In genomic region chrX:69615323-69615722, GRCh38 we compare ENCODE assay signal across 10 cellular contexts. TPM values are rescaled to one million over a fixed set of nuclear protein-coding genes. Genes with fewer than 3 reads are reported as not detected.
DNase-seq lines count a peak whose midpoint lies in the region; ATAC-seq and TF ChIP-seq lines count a peak whose summit lies in the region.
"Had no signal": no experiment of that assay in that cellular context is flagged by ENCODE, and none has a peak within 500 bp of the region (broad histone marks: within the 10 kb centered on the region; RNA-seq: fewer than 3 reads in every experiment).

No MANE protein-coding gene starts in this region.

- peaks cover 12% of the 10 kb centered on the region for H3K4me1 ChIP-seq in left ventricle myocardium inferior
- H3K4me1 ChIP-seq in mesenchymal stem cell (ENCODE audit: control insufficient read depth, insufficient read depth, low read depth, low read length): peaks cover 9% of the 10 kb centered on the region

- H3K9ac ChIP-seq in mesenchymal stem cell (ENCODE audit: low read length): peak overlapping the region; percentile 57

- WGBS in mesenchymal stem cell: 72% methylated on average over 2 of the region's 7 CpGs

- peak overlapping the region; percentile 81 for H3K27ac ChIP-seq in left ventricle myocardium inferior (replicated peaks)
- no peak overlapping the region for H3K27ac ChIP-seq in mesenchymal stem cell (ENCODE audit: low read length, poor library complexity, severe bottlenecking)

- peaks cover 5% of the 10 kb centered on the region for H3K4me1 Mint-ChIP-seq in MCF 10A (ENCODE audit: insufficient read depth, unreplicated experiment)
- no peaks in the 10 kb centered on the region for H3K4me1 Mint-ChIP-seq in type B pancreatic cell (ENCODE audit: unreplicated experiment)
- H3K4me1 Mint-ChIP-seq in activated T-cell treated with anti-CD3 and anti-CD28 coated beads, Interleukin-2, amount 50 U/mL, for 4 hours (ENCODE audit: low read depth): peaks cover 19% of the 10 kb centered on the region

- peak overlapping the region; percentile 76 for H3K4me3 ChIP-seq in left ventricle myocardium inferior
- peak overlapping the region in 1 of 2 experiments; percentile 73 for H3K4me3 ChIP-seq in mesenchymal stem cell (ENCODE audit: insufficient read depth in 1 of 2, low read depth in 1 of 2, low read length in 2 of 2)

- no peak overlapping the region for H2AFZ ChIP-seq in mesenchymal stem cell (ENCODE audit: low read depth, low read length)

- peak overlapping the region; percentile 78 for H3K4me3 Mint-ChIP-seq in MCF 10A (ENCODE audit: unreplicated experiment)
- peak overlapping the region; percentile 84 for H3K4me3 Mint-ChIP-seq in type B pancreatic cell
- H3K4me3 Mint-ChIP-seq in activated T-cell treated with anti-CD3 and anti-CD28 coated beads, Interleukin-2, amount 50 U/mL, for 4 hours: no peak overlapping the region

- no peak overlapping the region for H2BK120ac ChIP-seq in mesenchymal stem cell (ENCODE audit: low read depth, low read length)

- H3K14ac ChIP-seq in mesenchymal stem cell (ENCODE audit: low read length in 2 of 2): no peak overlapping the region

- ATAC-seq in Right ventricle myocardium inferior: no peak
- ATAC-seq in activated T-cell treated with anti-CD3 and anti-CD28 coated beads, Interleukin-2, amount 50 U/mL, for 4 hours: no peak

- H4K91ac ChIP-seq in mesenchymal stem cell (ENCODE audit: low read length): no peak overlapping the region

- BruUV-seq in MCF 10A (replicated peaks; lab: Mats Ljungman, UMichigan): no TSS peak

- H2BK15ac ChIP-seq in mesenchymal stem cell (ENCODE audit: low read depth, poor library complexity, severe bottlenecking): no peak overlapping the region

- H4K8ac ChIP-seq in mesenchymal stem cell (ENCODE audit: low read length): no peak overlapping the region

- CTCF ChIA-PET in MCF 10A (lab: Yijun Ruan, JAX): interaction anchor here (0.6 to 9.8 kb wide), 3 partner anchors 14 to 95 kb away, joined by 3 to 109 read pairs (median 5); no protein-coding TSS in a partner anchor

- H3K36me3 ChIP-seq in left ventricle myocardium inferior (no peaks in the 10 kb centered on the region), mesenchymal stem cell (ENCODE audit: control insufficient read depth in 1 of 2, insufficient read depth in 2 of 2, low read depth in 1 of 2, low read length in 2 of 2) (no peaks in the 10 kb centered on the region)
- H3K36me3 ChIP-seq: adrenal gland had no signal

- DNase-seq in left ventricle myocardium inferior (no peak), Right ventricle myocardium inferior (ENCODE audit: missing footprints) (no peak), MCF 10A (ENCODE audit: unreplicated experiment) (no peak), mesenchymal stem cell (no peak), type B pancreatic cell (ENCODE audit: extremely low spot score, unreplicated experiment) (no peak), NCI-H2081 (lab: John Stamatoyannopoulos, UW) (no peak), DMS53 (lab: John Stamatoyannopoulos, UW) (no peak)
- no peak for DNase-seq in activated T-cell treated with anti-CD3 and anti-CD28 coated beads, Interleukin-2, amount 50 U/mL, for 4 hours

- H2BK5ac ChIP-seq in mesenchymal stem cell (ENCODE audit: low read depth, low read length, poor library complexity, severe bottlenecking): no peak overlapping the region

- H3K9me3 ChIP-seq in left ventricle myocardium inferior (replicated peaks) (no peaks in the 10 kb centered on the region), mesenchymal stem cell (ENCODE audit: control insufficient read depth, low read length) (no peaks in the 10 kb centered on the region)
- H3K9me3 ChIP-seq: adrenal gland had no signal

- TF ChIP-seq CTCF in left ventricle myocardium inferior (IDR thresholded peaks at IDR 0.05; ENCODE audit: borderline replicate concordance): no peak
- TF ChIP-seq CTCF in MCF 10A (IDR thresholded peaks at IDR 0.05; ENCODE audit: unreplicated experiment): no peak
- TF ChIP-seq CTCF in type B pancreatic cell (conservative IDR thresholded peaks at IDR 0.05): no peak

- H3K36me3 Mint-ChIP-seq in MCF 10A (ENCODE audit: insufficient read depth, unreplicated experiment) (no peaks in the 10 kb centered on the region), type B pancreatic cell (no peaks in the 10 kb centered on the region)
- H3K36me3 Mint-ChIP-seq in activated T-cell treated with anti-CD3 and anti-CD28 coated beads, Interleukin-2, amount 50 U/mL, for 4 hours (ENCODE audit: insufficient read depth): no peaks in the 10 kb centered on the region
- H3K36me3 Mint-ChIP-seq: CD4-positive, CD25-positive, alpha-beta regulatory T cell had no signal

- no peak overlapping the region for H2BK12ac ChIP-seq in mesenchymal stem cell (ENCODE audit: low read length in 2 of 2)

- H3K27me3 Mint-ChIP-seq in MCF 10A (ENCODE audit: insufficient read depth, unreplicated experiment) (peaks cover 60% of the 10 kb centered on the region), type B pancreatic cell (peaks cover 4% of the 10 kb centered on the region)
- H3K27me3 Mint-ChIP-seq in activated T-cell treated with anti-CD3 and anti-CD28 coated beads, Interleukin-2, amount 50 U/mL, for 4 hours (ENCODE audit: low read depth): peaks cover 11% of the 10 kb centered on the region

- H3K4ac ChIP-seq in mesenchymal stem cell (ENCODE audit: low read depth in 1 of 2, low read length in 2 of 2): no peak overlapping the region

- POLR2A ChIA-PET in MCF 10A (lab: Yijun Ruan, JAX): interaction anchor here (0.7 to 1.8 kb wide), 4 partner anchors 11 to 259 kb away, joined by 3 to 10 read pairs (median 3); no protein-coding TSS in a partner anchor

- H3K27ac Mint-ChIP-seq in MCF 10A (ENCODE audit: low read depth, unreplicated experiment) (no peak overlapping the region), type B pancreatic cell (no peak overlapping the region)
- H3K27ac Mint-ChIP-seq: CD4-positive, CD25-positive, alpha-beta regulatory T cell had no signal

- H3K18ac ChIP-seq in mesenchymal stem cell (ENCODE audit: low read depth in 1 of 2, low read length in 2 of 2): no peak overlapping the region

- H3K9me3 Mint-ChIP-seq in MCF 10A (ENCODE audit: unreplicated experiment) (no peaks in the 10 kb centered on the region), type B pancreatic cell (no peaks in the 10 kb centered on the region)
- H3K9me3 Mint-ChIP-seq in activated T-cell treated with anti-CD3 and anti-CD28 coated beads, Interleukin-2, amount 50 U/mL, for 4 hours: no peaks in the 10 kb centered on the region
- H3K9me3 Mint-ChIP-seq: CD4-positive, CD25-positive, alpha-beta regulatory T cell had no signal

- no peak overlapping the region for H3K23ac ChIP-seq in mesenchymal stem cell (ENCODE audit: low read length in 2 of 2)

- no peaks in the 10 kb centered on the region for H3K79me1 ChIP-seq in mesenchymal stem cell (replicated peaks; ENCODE audit: low read length, poor library complexity, severe bottlenecking)

- H2AK5ac ChIP-seq in mesenchymal stem cell (ENCODE audit: low read length, severe bottlenecking): no peak overlapping the region

- H3K27me3 ChIP-seq in left ventricle myocardium inferior (ENCODE audit: low read depth): no peaks in the 10 kb centered on the region
- H3K27me3 ChIP-seq in mesenchymal stem cell (ENCODE audit: control insufficient read depth in 1 of 2, insufficient read depth in 1 of 2, low read length in 2 of 2): peaks cover 15 to 76% of the 10 kb centered on the region in 2 experiments

- intact Hi-C loops in left ventricle myocardium inferior (cut with micrococcal nuclease) (no loop called here), Right ventricle myocardium inferior (cut with DNase I) (loop anchor here (5.0 kb wide), 2 partner anchors 108 to 417 kb away; no protein-coding TSS in a partner anchor), MCF 10A (cut with micrococcal nuclease) (loop anchor here (5.0 kb wide), 3 partner anchors 193 to 793 kb away; no protein-coding TSS in a partner anchor)

- peak overlapping the region; percentile 79 for H3K4me2 ChIP-seq in mesenchymal stem cell (ENCODE audit: low read length, poor library complexity, severe bottlenecking)

RNA-seq across cellular contexts. Expression of gene EDA, which starts 0.6 kb away (rescaled TPM):
- 7.3 TPM for total RNA-seq in left ventricle myocardium inferior
- total RNA-seq in Right ventricle myocardium inferior: 12.4 TPM
- 1.1 and 1.3 TPM in 2 replicates for total RNA-seq in MCF 10A (2022)
- 0.11 TPM for polyA plus RNA-seq in mesenchymal stem cell (2013, experiment 1 of 2)
- 0.07 TPM for polyA plus RNA-seq in mesenchymal stem cell (2013, experiment 2 of 2)
- 3.9 and 4.4 TPM in 2 replicates for total RNA-seq in type B pancreatic cell (ENCODE audit: low replicate concordance)
- 1 to 10 TPM in 2 of 3 donors, under 1 TPM in 1; 0.42 to 2.6 (median 1.2) TPM for total RNA-seq in activated T-cell treated with anti-CD3 and anti-CD28 coated beads, Interleukin-2, amount 50 U/mL, for 4 hours
